Comparison of ENCODE assay signal across 28 cellular contexts in genomic region chr9:130473009-130473408, GRCh38. TPM values are rescaled to one million over a fixed set of nuclear protein-coding genes. Genes with fewer than 3 reads are reported as not detected.
"Had no signal": no experiment of that assay in that cellular context is flagged by ENCODE, and none has a peak within 500 bp of the region (broad histone marks: within the 10 kb centered on the region; RNA-seq: fewer than 3 reads in every experiment).

No MANE protein-coding gene starts in this region.

- ATAC-seq: esophagus mucosa; gastrocnemius medialis; left lung; mucosa of descending colon; natural killer cell treated with Interleukin-12 subunit alpha and Interleukin-12 subunit beta and Interleukin-15 and Interleukin-18, amount 100 ng/mL, for 72 hours; stimulated activated effector memory CD8-positive, alpha-beta T cell treated with anti-CD3 and anti-CD28 coated beads, Interleukin-12 subunit alpha, Interleukin-12 subunit beta, amount 100 ng/mL, for 72 hours had no signal

- H3K4me3 ChIP-seq: gastrocnemius medialis, left lung, mucosa of descending colon, prostate gland, right atrium auricular region, sigmoid colon, stomach, thyroid gland, vagina had no signal

- H3K27me3 ChIP-seq: gastrocnemius medialis, right atrium auricular region, sigmoid colon, thyroid gland, vagina had no signal

- H3K27ac Mint-ChIP-seq: endodermal cell; mesothelial cell of epicardium; naive B cell; natural killer cell treated with Interleukin-12 subunit alpha and Interleukin-12 subunit beta and Interleukin-15 and Interleukin-18, amount 100 ng/mL, for 72 hours; stimulated activated effector memory CD8-positive, alpha-beta T cell treated with anti-CD3 and anti-CD28 coated beads, Interleukin-12 subunit alpha, Interleukin-12 subunit beta, amount 100 ng/mL, for 72 hours had no signal

- H3K4me1 ChIP-seq: gastrocnemius medialis, left lung, prostate gland, right atrium auricular region, sigmoid colon, stomach, thyroid gland, vagina had no signal

- DNase-seq: dorsolateral prefrontal cortex; effector CD8-positive, alpha-beta T cell; endodermal cell; foreskin fibroblast; gastrocnemius medialis; head of caudate nucleus; kidney; left lung; mesenchymal stem cell; mucosa of descending colon; naive B cell; nucleus accumbens; sigmoid colon; stimulated activated CD4-positive, alpha-beta T cell treated with anti-CD3 and anti-CD28 coated beads, Interleukin-2, amount 100 ng/mL, for 24 hours; stimulated activated CD4-positive, alpha-beta T cell treated with anti-CD3 and anti-CD28 coated beads, Interleukin-4, amount 100 ng/mL, for 24 hours; stimulated activated naive CD4-positive, alpha-beta T cell treated with Interleukin-2 at 50 U/mL for 16 hours; stomach; thyroid gland; trophoblast cell had no signal

- H3K36me3 Mint-ChIP-seq: naive B cell; natural killer cell treated with Interleukin-12 subunit alpha and Interleukin-12 subunit beta and Interleukin-15 and Interleukin-18, amount 100 ng/mL, for 72 hours; stimulated activated effector memory CD8-positive, alpha-beta T cell treated with anti-CD3 and anti-CD28 coated beads, Interleukin-12 subunit alpha, Interleukin-12 subunit beta, amount 100 ng/mL, for 72 hours had no signal

- H3K9me3 Mint-ChIP-seq: endodermal cell; mesothelial cell of epicardium; naive B cell; natural killer cell treated with Interleukin-12 subunit alpha and Interleukin-12 subunit beta and Interleukin-15 and Interleukin-18, amount 100 ng/mL, for 72 hours; neural crest cell; stimulated activated effector memory CD8-positive, alpha-beta T cell treated with anti-CD3 and anti-CD28 coated beads, Interleukin-12 subunit alpha, Interleukin-12 subunit beta, amount 100 ng/mL, for 72 hours had no signal

- FAIRE-seq: kidney had no signal

- H3K4me1 Mint-ChIP-seq: naive B cell; stimulated activated effector memory CD8-positive, alpha-beta T cell treated with anti-CD3 and anti-CD28 coated beads, Interleukin-12 subunit alpha, Interleukin-12 subunit beta, amount 100 ng/mL, for 72 hours had no signal

- H3K27ac ChIP-seq: dorsolateral prefrontal cortex, epithelial cell of prostate, gastrocnemius medialis, left lung, prostate gland, right atrium auricular region, sigmoid colon, stomach, thyroid gland, vagina had no signal

- H3K36me3 ChIP-seq: gastrocnemius medialis, vagina had no signal

- H3K4me3 Mint-ChIP-seq: endodermal cell; mesothelial cell of epicardium; natural killer cell treated with Interleukin-12 subunit alpha and Interleukin-12 subunit beta and Interleukin-15 and Interleukin-18, amount 100 ng/mL, for 72 hours; stimulated activated effector memory CD8-positive, alpha-beta T cell treated with anti-CD3 and anti-CD28 coated beads, Interleukin-12 subunit alpha, Interleukin-12 subunit beta, amount 100 ng/mL, for 72 hours had no signal

- H3K9me3 ChIP-seq: gastrocnemius medialis, left lung, mucosa of descending colon, prostate gland, right atrium auricular region, sigmoid colon, stomach, thyroid gland, vagina had no signal

RNA-seq across cellular contexts. Expression of gene ASS1, which starts 28.2 kb away (rescaled TPM):
- total RNA-seq: natural killer cell treated with Interleukin-12 subunit alpha and Interleukin-12 subunit beta and Interleukin-15 and Interleukin-18, amount 100 ng/mL, for 72 hours had no signal
